Comparison of ENCODE assay signal across 18 cellular contexts in genomic region chr6:25697537-25698340, GRCh38. TPM values are rescaled to one million over a fixed set of nuclear protein-coding genes. Genes with fewer than 3 reads are reported as not detected.
"Had no signal": no experiment of that assay in that cellular context is flagged by ENCODE, and none has a peak within 500 bp of the region (broad histone marks: within the 10 kb centered on the region; RNA-seq: fewer than 3 reads in every experiment).

No MANE protein-coding gene starts in this region.

- H3K36me3 ChIP-seq: left ventricle myocardium inferior, pancreas had no signal

- H3K4me1 ChIP-seq: left ventricle myocardium inferior had no signal

- H3K4me3 ChIP-seq: coronary artery, left ventricle myocardium inferior, mucosa of descending colon, pancreas had no signal

- H3K27me3 ChIP-seq: pancreas had no signal

- H3K9me3 ChIP-seq: left ventricle myocardium inferior, mucosa of descending colon, pancreas had no signal

- ATAC-seq: activated CD8-positive, alpha-beta T cell treated with anti-CD3 and anti-CD28 coated beads for 36 hours; activated T-cell treated with anti-CD3 and anti-CD28 coated beads, Interleukin-2, amount 50 U/mL, for 4 hours; mucosa of descending colon; naive thymus-derived CD4-positive, alpha-beta T cell; stimulated activated memory B cell treated with anti-CD40 and anti-IgM and Interleukin-4, amounts not matched to agents 10 μg/mL and 1 μg/mL and 100 μg/mL, for 72 hours; T-helper 17 cell; WTC11 had no signal

- DNase-seq: activated CD4-positive, alpha-beta T cell treated with anti-CD3 and anti-CD28 coated beads for 48 hours; activated CD8-positive, alpha-beta T cell treated with anti-CD3 and anti-CD28 coated beads for 36 hours; activated effector memory CD4-positive, alpha-beta T cell treated with Interleukin-2 at 50 U/mL for 16 hours; activated T-cell treated with anti-CD3 and anti-CD28 coated beads, Interleukin-2, amount 50 U/mL, for 4 hours; amniotic stem cell; effector CD4-positive, alpha-beta T cell; islet precursor cell; left ventricle myocardium inferior; mucosa of descending colon; naive thymus-derived CD4-positive, alpha-beta T cell; pancreas; stimulated activated CD4-positive, alpha-beta T cell treated with anti-CD3 and anti-CD28 coated beads, Interleukin-12 subunit alpha, Interleukin-12 subunit beta, amount 100 ng/mL, for 4 hours; T-helper 17 cell had no signal

- H3K27ac ChIP-seq: coronary artery, left ventricle myocardium inferior, pancreas had no signal

- FAIRE-seq: endothelial cell of umbilical vein, pancreas had no signal

RNA-seq across cellular contexts. Expression of gene SCGN, which starts 45.7 kb away (rescaled TPM):
- total RNA-seq: activated CD8-positive, alpha-beta T cell treated with anti-CD3 and anti-CD28 coated beads for 36 hours; activated T-cell treated with anti-CD3 and anti-CD28 coated beads, Interleukin-2, amount 50 U/mL, for 4 hours; endothelial cell of umbilical vein; naive thymus-derived CD4-positive, alpha-beta T cell; T-helper 17 cell; WTC11 had no signal
- polyA plus RNA-seq: endothelial cell of umbilical vein; naive thymus-derived CD4-positive, alpha-beta T cell had no signal

RNA-seq across cellular contexts. Expression of gene SLC17A4, which starts 56.8 kb away (rescaled TPM):
- total RNA-seq: activated CD8-positive, alpha-beta T cell treated with anti-CD3 and anti-CD28 coated beads for 36 hours; activated T-cell treated with anti-CD3 and anti-CD28 coated beads, Interleukin-2, amount 50 U/mL, for 4 hours; endothelial cell of umbilical vein; left ventricle myocardium inferior; naive thymus-derived CD4-positive, alpha-beta T cell; T-helper 17 cell; urinary bladder; WTC11 had no signal
- polyA plus RNA-seq: endothelial cell of umbilical vein; naive thymus-derived CD4-positive, alpha-beta T cell had no signal
